In the genomic region with DNA sequence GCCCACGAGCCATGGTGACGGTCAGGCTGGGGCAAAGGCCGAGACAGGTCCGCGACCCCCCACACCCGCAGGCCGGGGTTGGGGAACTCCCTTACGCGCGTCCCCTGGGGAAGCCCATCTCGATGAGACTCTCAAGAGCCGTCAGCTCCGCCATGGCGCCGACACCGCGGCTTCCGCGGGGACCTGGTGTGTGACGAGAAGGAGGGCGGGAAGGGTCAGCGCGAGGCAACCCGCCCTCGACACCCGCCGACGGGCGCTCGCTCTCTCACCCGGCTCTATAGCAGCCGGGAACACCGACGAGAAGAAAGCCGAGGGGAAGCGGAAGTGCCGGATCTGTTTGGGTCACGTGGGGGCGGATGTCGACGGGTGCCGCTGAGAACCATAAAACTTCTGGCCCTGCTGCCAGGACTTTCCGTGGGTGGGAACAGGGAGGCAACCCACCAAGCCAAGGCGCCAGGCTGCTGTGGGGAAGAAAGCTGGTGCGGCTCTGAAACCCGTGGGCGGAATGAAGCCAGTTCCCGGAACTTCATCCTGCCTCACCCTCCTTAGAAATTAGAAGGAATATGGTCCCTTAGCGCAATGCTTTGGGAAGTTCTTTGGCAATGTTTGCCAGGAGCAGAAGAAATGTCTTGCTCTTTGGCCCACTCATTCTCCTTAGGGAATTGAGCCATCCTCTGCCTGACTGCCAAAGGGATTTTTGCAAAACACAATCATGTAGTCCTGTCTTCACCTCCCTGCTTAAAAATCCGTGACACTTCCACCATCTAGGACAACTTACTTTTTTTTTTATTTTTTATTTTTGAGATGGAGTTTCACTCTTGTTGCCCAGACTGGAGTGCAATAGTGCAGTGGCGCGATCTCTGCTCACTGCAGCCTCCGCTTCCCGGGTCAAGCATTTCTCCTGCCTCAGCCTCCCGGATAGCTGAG, we compare ENCODE assay signal across 8 cellular contexts. TPM values are rescaled to one million over a fixed set of nuclear protein-coding genes. Genes with fewer than 3 reads are reported as not detected.
DNase-seq lines count a peak whose midpoint lies in the region; TF ChIP-seq lines count a peak whose summit lies in the region.

A gene with protein sequence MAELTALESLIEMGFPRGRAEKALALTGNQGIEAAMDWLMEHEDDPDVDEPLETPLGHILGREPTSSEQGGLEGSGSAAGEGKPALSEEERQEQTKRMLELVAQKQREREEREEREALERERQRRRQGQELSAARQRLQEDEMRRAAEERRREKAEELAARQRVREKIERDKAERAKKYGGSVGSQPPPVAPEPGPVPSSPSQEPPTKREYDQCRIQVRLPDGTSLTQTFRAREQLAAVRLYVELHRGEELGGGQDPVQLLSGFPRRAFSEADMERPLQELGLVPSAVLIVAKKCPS (minus strand): TSS at position 304 of the 927 bp plus-strand sequence. CDS start 150 bp downstream, at position 154.

- DNase-seq in Calu3 (peak; percentile 83), GM23248 (peak; percentile 96), MV-4-11 (lab: John Stamatoyannopoulos, UW) (peak; percentile 84), SK-N-SH (peak; percentile 93), germinal center (ENCODE audit: low spot score) (peak; percentile 87), occipital lobe (lab: John Stamatoyannopoulos, UW) (peak; percentile 83), superior temporal gyrus (ENCODE audit: extremely low spot score) (peak; percentile 95)
- peak; percentile 92 for DNase-seq in activated naive CD4-positive, alpha-beta T cell treated with anti-CD3 and anti-CD28 coated beads, Interleukin-2, amount 10 ng/mL, durations not matched to agents 7 days and 5 days

- no peak for TF ChIP-seq CTCF in Calu3 (IDR thresholded peaks at IDR 0.05; ENCODE audit: unreplicated experiment)
- no peak for TF ChIP-seq CTCF in SK-N-SH (IDR thresholded peaks at IDR 0.05)

- peaks cover 48% of the 10 kb centered on the region for H3K79me2 ChIP-seq in GM23248 (ENCODE audit: insufficient read depth)
- peaks cover 49% of the 10 kb centered on the region for H3K79me2 ChIP-seq in SK-N-SH (ENCODE audit: insufficient read depth)

- no peaks in the 10 kb centered on the region for H4K20me1 ChIP-seq in GM23248 (ENCODE audit: insufficient read depth)
- H4K20me1 ChIP-seq in SK-N-SH (ENCODE audit: insufficient read depth): no peaks in the 10 kb centered on the region

- peak within 1 kb of the TSS; percentile 93 for H3K9ac ChIP-seq in GM23248
- peak within 1 kb of the TSS; percentile 96 for H3K9ac ChIP-seq in SK-N-SH

- TF ChIP-seq EP300 in SK-N-SH (IDR thresholded peaks at IDR 0.05; ENCODE audit: borderline replicate concordance in 1 of 2, low read depth in 1 of 2, low read length in 1 of 2): peak in 1 of 2 experiments; percentile 15; a peak in 2 of 4 replicates

- H3K4me3 ChIP-seq in GM23248: peak within 1 kb of the TSS; percentile 88
- H3K4me3 ChIP-seq in SK-N-SH (ENCODE audit: low read depth in 2 of 2, low read length in 1 of 2): peak within 1 kb of the TSS; percentile 79 to 98

- H3K4me3 Mint-ChIP-seq in Calu3 (ENCODE audit: low read depth, unreplicated experiment): peak within 1 kb of the TSS; percentile 86
- H3K4me3 Mint-ChIP-seq in activated naive CD4-positive, alpha-beta T cell treated with anti-CD3 and anti-CD28 coated beads, Interleukin-2, amount 10 ng/mL, durations not matched to agents 7 days and 5 days: peak within 1 kb of the TSS; percentile 88

- H3K36me3 Mint-ChIP-seq in Calu3 (ENCODE audit: insufficient read depth, unreplicated experiment): peaks cover 54% of the 10 kb centered on the region
- peaks cover 26% of the 10 kb centered on the region for H3K36me3 Mint-ChIP-seq in activated naive CD4-positive, alpha-beta T cell treated with anti-CD3 and anti-CD28 coated beads, Interleukin-2, amount 10 ng/mL, durations not matched to agents 7 days and 5 days

- H3K27ac ChIP-seq in GM23248: peak within 1 kb of the TSS; percentile 82
- H3K27ac ChIP-seq in SK-N-SH (ENCODE audit: low read depth in 2 of 2, low read length in 1 of 2): peak within 1 kb of the TSS; percentile 70 to 77; a peak in 3 of 4 replicates

- H3K4me1 ChIP-seq in GM23248 (ENCODE audit: insufficient read depth): peaks cover 10% of the 10 kb centered on the region
- H3K4me1 ChIP-seq in SK-N-SH (ENCODE audit: control insufficient read depth in 1 of 2, insufficient read depth in 2 of 2, low read depth in 1 of 2, low read length in 1 of 2): peaks cover 11 to 15% of the 10 kb centered on the region in 2 experiments; a peak in 3 of 4 replicates

- in situ Hi-C loops in GM23248 (cut with MboI): loop anchor here (25.0 kb wide), 1 partner anchor 292 kb away; no protein-coding TSS in a partner anchor

- peak within 1 kb of the TSS; percentile 84 for H3K27ac Mint-ChIP-seq in Calu3 (ENCODE audit: unreplicated experiment)
- peak within 1 kb of the TSS; percentile 90 for H3K27ac Mint-ChIP-seq in activated naive CD4-positive, alpha-beta T cell treated with anti-CD3 and anti-CD28 coated beads, Interleukin-2, amount 10 ng/mL, durations not matched to agents 7 days and 5 days

- POLR2A ChIA-PET in SK-N-SH (lab: Yijun Ruan, JAX): interaction anchor here (1.3 to 2.0 kb wide), 2 partner anchors 14 to 162 kb away, joined by 9 read pairs; partner anchors contain the start of genes C11orf98 and CSKMT

- H3K27me3 ChIP-seq in GM23248 (replicated peaks; ENCODE audit: insufficient read depth) (no peaks in the 10 kb centered on the region), SK-N-SH (ENCODE audit: insufficient read depth) (no peaks in the 10 kb centered on the region)

- peak within 1 kb of the TSS; percentile 71 for H2AFZ ChIP-seq in GM23248
- H2AFZ ChIP-seq in SK-N-SH (ENCODE audit: low read depth): peak within 1 kb of the TSS; percentile 82

- H3K27me3 Mint-ChIP-seq in Calu3 (ENCODE audit: unreplicated experiment): no peaks in the 10 kb centered on the region
- no peaks in the 10 kb centered on the region for H3K27me3 Mint-ChIP-seq in activated naive CD4-positive, alpha-beta T cell treated with anti-CD3 and anti-CD28 coated beads, Interleukin-2, amount 10 ng/mL, durations not matched to agents 7 days and 5 days

- no peaks in the 10 kb centered on the region for H3K9me3 Mint-ChIP-seq in Calu3 (ENCODE audit: low read depth, unreplicated experiment)
- no peaks in the 10 kb centered on the region for H3K9me3 Mint-ChIP-seq in activated naive CD4-positive, alpha-beta T cell treated with anti-CD3 and anti-CD28 coated beads, Interleukin-2, amount 10 ng/mL, durations not matched to agents 7 days and 5 days

- H3K9me3 ChIP-seq in GM23248 (ENCODE audit: low read depth) (no peaks in the 10 kb centered on the region), SK-N-SH (no peaks in the 10 kb centered on the region)

- intact Hi-C loops in Calu3 (cut with micrococcal nuclease; ENCODE audit: unreplicated experiment): no loop called here

- H3K9me2 ChIP-seq in GM23248 (ENCODE audit: insufficient read depth): no peaks in the 10 kb centered on the region
- H3K9me2 ChIP-seq in SK-N-SH: no peaks in the 10 kb centered on the region

- H3K4me2 ChIP-seq in GM23248 (ENCODE audit: unreplicated experiment): peak within 1 kb of the TSS; percentile 98
- H3K4me2 ChIP-seq in SK-N-SH: peak within 1 kb of the TSS; percentile 96

- 0 to 1% methylated on average over 50 to 53 of the region's 55 CpGs for WGBS in GM23248 (ENCODE audit: low coverage in 1 of 2, low lambda C conversion rate in 2 of 2, missing lambda C conversion rate in 2 of 2), 2 experiments
- 13% methylated on average over 42 of the region's 55 CpGs for WGBS in SK-N-SH (ENCODE audit: low lambda C conversion rate)

- H3K36me3 ChIP-seq in GM23248 (ENCODE audit: low read depth): peaks cover 10% of the 10 kb centered on the region; the same call in 1 of the 2 replicates
- peaks cover 19 to 23% of the 10 kb centered on the region in 2 experiments for H3K36me3 ChIP-seq in SK-N-SH (replicated peaks in 1 of 2; ENCODE audit: control insufficient read depth in 1 of 2, insufficient read depth in 2 of 2, low read length in 1 of 2)

- peaks cover 23% of the 10 kb centered on the region for H3F3A ChIP-seq in GM23248 (ENCODE audit: insufficient read depth)
- peaks cover 38% of the 10 kb centered on the region for H3F3A ChIP-seq in SK-N-SH (replicated peaks; ENCODE audit: insufficient read depth)

- BruUV-seq in Calu3 (replicated peaks; lab: Mats Ljungman, UMichigan): TSS peak; percentile 29

- CTCF ChIA-PET in Calu3 (lab: Charles Lee) (no interaction called here), SK-N-SH (lab: Yijun Ruan, JAX) (interaction anchor here (1.6 to 3.7 kb wide), 4 partner anchors 9 to 91 kb away, joined by 3 to 31 read pairs (median 12); partner anchors contain the start of gene TAF6L)
- CTCF ChIA-PET in activated naive CD4-positive, alpha-beta T cell treated with anti-CD3 and anti-CD28 coated beads, Interleukin-2, amount 10 ng/mL, durations not matched to agents 7 days and 5 days (lab: Charles Lee): interaction anchor here (0.7 to 3.1 kb wide), 6 partner anchors 11 to 112 kb away, joined by 3 to 40 read pairs (median 7); partner anchors contain the start of genes BSCL2, GNG3 and LRRN4CL

- no peak for TF ChIP-seq RAD21 in SK-N-SH (IDR thresholded peaks at IDR 0.05; ENCODE audit: low read length)

- peaks cover 24% of the 10 kb centered on the region for H3K4me1 Mint-ChIP-seq in Calu3 (ENCODE audit: low read depth, unreplicated experiment)
- peaks cover 47% of the 10 kb centered on the region for H3K4me1 Mint-ChIP-seq in activated naive CD4-positive, alpha-beta T cell treated with anti-CD3 and anti-CD28 coated beads, Interleukin-2, amount 10 ng/mL, durations not matched to agents 7 days and 5 days

TF ChIP-seq in SK-N-SH, 30 proteins besides CTCF, POLR2A, EP300 and RAD21 (continues in another document):
- TF ChIP-seq SMC3 (IDR thresholded peaks at IDR 0.05; ENCODE audit: low read depth, low read length) (no peak), ELF1 (IDR thresholded peaks at IDR 0.05) (peak; percentile 94), YY1 (IDR thresholded peaks at IDR 0.05; ENCODE audit: low read depth) (peak; percentile 48), SIN3A (IDR thresholded peaks at IDR 0.05; ENCODE audit: borderline replicate concordance, low read depth, low read length) (peak; percentile 69; the same call in 1 of the 2 replicates)
- TF ChIP-seq, protein P1, sequence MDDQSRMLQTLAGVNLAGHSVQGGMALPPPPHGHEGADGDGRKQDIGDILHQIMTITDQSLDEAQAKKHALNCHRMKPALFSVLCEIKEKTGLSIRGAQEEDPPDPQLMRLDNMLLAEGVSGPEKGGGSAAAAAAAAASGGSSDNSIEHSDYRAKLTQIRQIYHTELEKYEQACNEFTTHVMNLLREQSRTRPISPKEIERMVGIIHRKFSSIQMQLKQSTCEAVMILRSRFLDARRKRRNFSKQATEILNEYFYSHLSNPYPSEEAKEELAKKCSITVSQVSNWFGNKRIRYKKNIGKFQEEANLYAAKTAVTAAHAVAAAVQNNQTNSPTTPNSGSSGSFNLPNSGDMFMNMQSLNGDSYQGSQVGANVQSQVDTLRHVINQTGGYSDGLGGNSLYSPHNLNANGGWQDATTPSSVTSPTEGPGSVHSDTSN (IDR thresholded peaks at IDR 0.05): peak; percentile 17; the same call in 1 of the 2 replicates

RNA-seq across cellular contexts. Expression of the gene that starts here (rescaled TPM):
- total RNA-seq in Calu3 (2022) (91.9 and 98.7 TPM in 2 replicates), occipital lobe (91.4 TPM)
- 131 and 135 TPM in 2 replicates for total RNA-seq in GM23248 (2014; rRNA removed; shearing (Covaris generic))
- polyA plus RNA-seq in GM23248 (2016; fragmentation: Nextera tagmentation; extraction: Ambion mirVana) (84.0 and 85.3 TPM in 2 replicates), SK-N-SH (2012; rRNA removed) (202 and 256 TPM in 2 replicates)
- polyA plus RNA-seq in SK-N-SH (2012; cell fraction: cytosol; rRNA removed): 217 and 261 TPM in 2 replicates
- 259 and 329 TPM in 2 replicates for polyA plus RNA-seq in SK-N-SH (2012; cell fraction: nucleus; rRNA removed)

Comparison
In these comparisons a context has a peak if more than half of its experiments do, and no peak if none do; other contexts are left out.
1. Peak in every context shown above with its lines: DNase-seq, H3K4me3 ChIP-seq and H3K27ac ChIP-seq.